Comparison of ENCODE assay signal across 9 cellular contexts in genomic region chr5:32283539-32284377, GRCh38. TPM values are rescaled to one million over a fixed set of nuclear protein-coding genes. Genes with fewer than 3 reads are reported as not detected.
DNase-seq lines count a peak whose midpoint lies in the region; ATAC-seq and TF ChIP-seq lines count a peak whose summit lies in the region.
"Had no signal": no experiment of that assay in that cellular context is flagged by ENCODE, and none has a peak within 500 bp of the region (broad histone marks: within the 10 kb centered on the region; RNA-seq: fewer than 3 reads in every experiment).

No MANE protein-coding gene starts in this region.

- H3K27me3 Mint-ChIP-seq in activated naive CD4-positive, alpha-beta T cell treated with anti-CD3 and anti-CD28 coated beads for 36 hours (ENCODE audit: low read depth): no peaks in the 10 kb centered on the region

- H3K4me3 ChIP-seq in brain microvascular endothelial cell (ENCODE audit: low read depth, low read length): no peak overlapping the region

- no peak overlapping the region for H3K27ac ChIP-seq in brain microvascular endothelial cell

- H3K9me3 Mint-ChIP-seq in activated naive CD4-positive, alpha-beta T cell treated with anti-CD3 and anti-CD28 coated beads for 36 hours: peaks cover 3% of the 10 kb centered on the region
- H3K9me3 Mint-ChIP-seq: CD14-positive monocyte had no signal

- intact Hi-C loops in activated naive CD4-positive, alpha-beta T cell treated with anti-CD3 and anti-CD28 coated beads for 36 hours (cut with micrococcal nuclease): loop anchor here (5.0 kb wide), 1 partner anchor 249 kb away; no protein-coding TSS in a partner anchor

- no peak for TF ChIP-seq CTCF in brain microvascular endothelial cell (IDR thresholded peaks at IDR 0.05; ENCODE audit: low read depth, low read length, missing control alignments)

- in situ Hi-C loops in brain microvascular endothelial cell (cut with HindIII; ENCODE audit: low pct_ligation_motif_present, low sequenced_read_pairs): no loop called here

- peak overlapping the region; percentile 37 for H3K27ac Mint-ChIP-seq in activated naive CD4-positive, alpha-beta T cell treated with anti-CD3 and anti-CD28 coated beads for 36 hours
- H3K27ac Mint-ChIP-seq: CD14-positive monocyte had no signal

- H3K36me3 ChIP-seq in brain microvascular endothelial cell (replicated peaks): no peaks in the 10 kb centered on the region

- CTCF ChIA-PET in activated naive CD4-positive, alpha-beta T cell treated with anti-CD3 and anti-CD28 coated beads for 36 hours (lab: Charles Lee): interaction anchor here (0.6 to 0.7 kb wide), 3 partner anchors 11 to 303 kb away, joined by 3 to 4 read pairs (median 3); no protein-coding TSS in a partner anchor

- no peak overlapping the region for H3K4me3 Mint-ChIP-seq in activated naive CD4-positive, alpha-beta T cell treated with anti-CD3 and anti-CD28 coated beads for 36 hours
- H3K4me3 Mint-ChIP-seq: CD14-positive monocyte had no signal

- peak; percentile 46 for DNase-seq in activated naive CD4-positive, alpha-beta T cell treated with anti-CD3 and anti-CD28 coated beads for 36 hours
- DNase-seq in activated naive CD4-positive, alpha-beta T cell treated with Interleukin-2 at 50 U/mL for 16 hours: no peak
- DNase-seq in brain microvascular endothelial cell (peak; percentile 40), D341Med (ENCODE audit: low spot score) (no peak), NCI-H187 treated with DMSO at 0.1 percent for 48 hours (lab: John Stamatoyannopoulos, UW) (no peak), NCI-H510A treated with DMSO at 0.1 percent for 48 hours (lab: John Stamatoyannopoulos, UW) (no peak)
- DNase-seq in stimulated activated naive CD8-positive, alpha-beta T cell treated with anti-CD3 and anti-CD28 coated beads, Interleukin-15, Interleukin-2, amounts not matched to agents 100 U/mL and 50 U/mL, for 24 hours: no peak

- H3K27me3 ChIP-seq in brain microvascular endothelial cell (replicated peaks): no peaks in the 10 kb centered on the region

- ATAC-seq in HG03196 (IDR thresholded peaks at IDR 0.05; ENCODE audit: unreplicated experiment): peak; percentile 66
- peak; percentile 87 for ATAC-seq in stimulated activated naive CD8-positive, alpha-beta T cell treated with anti-CD3 and anti-CD28 coated beads, Interleukin-15, Interleukin-2, amounts not matched to agents 100 U/mL and 50 U/mL, for 24 hours

- peaks cover 41% of the 10 kb centered on the region for H3K4me1 Mint-ChIP-seq in activated naive CD4-positive, alpha-beta T cell treated with anti-CD3 and anti-CD28 coated beads for 36 hours (ENCODE audit: low read depth)

- H3K36me3 Mint-ChIP-seq in activated naive CD4-positive, alpha-beta T cell treated with anti-CD3 and anti-CD28 coated beads for 36 hours (ENCODE audit: low read depth): peaks cover 15% of the 10 kb centered on the region

RNA-seq across cellular contexts. Expression of gene MTMR12, which starts 29.0 kb away (rescaled TPM):
- total RNA-seq in activated naive CD4-positive, alpha-beta T cell treated with anti-CD3 and anti-CD28 coated beads for 36 hours: 10 to 100 TPM; 14.1 to 16.0 TPM

Comparison
In these comparisons a context has a peak if more than half of its experiments do, and no peak if none do; other contexts are left out.
1. DNase-seq: peak in activated naive CD4-positive, alpha-beta T cell treated with anti-CD3 and anti-CD28 coated beads for 36 hours (single experiment) and brain microvascular endothelial cell (single experiment); none in activated naive CD4-positive, alpha-beta T cell treated with Interleukin-2 at 50 U/mL for 16 hours (single experiment), stimulated activated naive CD8-positive, alpha-beta T cell treated with anti-CD3 and anti-CD28 coated beads, Interleukin-15, Interleukin-2, amounts not matched to agents 100 U/mL and 50 U/mL, for 24 hours (single experiment), D341Med (single experiment), NCI-H187 treated with DMSO at 0.1 percent for 48 hours (single experiment) and NCI-H510A treated with DMSO at 0.1 percent for 48 hours (single experiment).